In the genomic region with DNA sequence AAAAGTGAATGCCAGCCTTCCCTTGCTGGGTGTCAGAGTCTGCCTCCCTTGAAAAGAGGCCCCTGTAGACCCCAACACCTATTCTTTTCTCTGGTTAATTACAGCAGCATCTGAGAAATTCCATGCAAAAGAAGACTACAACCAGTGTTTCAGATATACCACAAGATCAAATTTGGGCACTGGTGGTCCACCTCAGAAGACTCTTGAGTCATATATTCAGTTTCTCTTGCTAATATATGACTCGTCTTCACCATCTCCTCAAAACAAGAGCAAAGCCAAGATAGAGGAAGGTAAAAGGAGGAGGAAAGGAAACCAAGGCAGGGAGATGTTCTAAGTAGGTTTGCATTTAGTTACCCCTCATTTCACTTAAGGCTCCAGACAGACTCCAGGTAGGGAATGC, we compare ENCODE assay signal across 17 cellular contexts.
DNase-seq lines count a peak whose midpoint lies in the region; ATAC-seq and TF ChIP-seq lines count a peak whose summit lies in the region.
"Had no signal": no experiment of that assay in that cellular context is flagged by ENCODE, and none has a peak within 500 bp of the region (broad histone marks: within the 10 kb centered on the region; RNA-seq: fewer than 3 reads in every experiment).

No MANE protein-coding gene starts in this region.

- no peaks in the 10 kb centered on the region for H4K20me1 ChIP-seq in hepatocyte (ENCODE audit: insufficient read depth, poor library complexity, severe bottlenecking)
- H4K20me1 ChIP-seq: BLaER1 treated with 17β-estradiol and CSF1 and Interleukin-3, amounts not matched to agents 10 nM and 100 nM had no signal

- no peak for DNase-seq in activated naive CD4-positive, alpha-beta T cell treated with anti-CD3 and anti-CD28 coated beads, Interleukin-2, amount 50 U/mL, for 72 hours (ENCODE audit: low spot score in 2 of 2)
- DNase-seq in activated naive CD4-positive, alpha-beta T cell treated with anti-CD3 and anti-CD28 coated beads for 36 hours, result no peak
- DNase-seq in hepatocyte (ENCODE audit: low spot score) (no peak), BE2C (no peak)
- DNase-seq in activated CD4-positive, alpha-beta memory T cell treated with anti-CD3 and anti-CD28 coated beads, Interleukin-2, amount 10 ng/mL, durations not matched to agents 7 days and 5 days, result no peak
- no peak for DNase-seq in CD4-positive, alpha-beta T cell
- DNase-seq: 8988T; CD8-positive, alpha-beta memory T cell; COR-L47; DMS 273 treated with DMSO at 0.1 percent for 48 hours; DMS53; DND-41; EL; GM23248 had no signal

- POLR2A ChIA-PET in activated CD4-positive, alpha-beta memory T cell treated with anti-CD3 and anti-CD28 coated beads, Interleukin-2, amount 10 ng/mL, durations not matched to agents 7 days and 5 days (lab: Charles Lee), result no interaction called here
- POLR2A ChIA-PET in CD4-positive, alpha-beta T cell (lab: Charles Lee), result no interaction called here

- H3K27ac Mint-ChIP-seq in activated naive CD4-positive, alpha-beta T cell treated with anti-CD3 and anti-CD28 coated beads, Interleukin-2, amount 50 U/mL, for 72 hours, result no peak overlapping the region
- H3K27ac Mint-ChIP-seq in activated naive CD4-positive, alpha-beta T cell treated with anti-CD3 and anti-CD28 coated beads for 36 hours, result no peak overlapping the region
- no peak overlapping the region for H3K27ac Mint-ChIP-seq in activated CD4-positive, alpha-beta memory T cell treated with anti-CD3 and anti-CD28 coated beads, Interleukin-2, amount 10 ng/mL, durations not matched to agents 7 days and 5 days
- no peak overlapping the region for H3K27ac Mint-ChIP-seq in CD4-positive, alpha-beta T cell

- peak; percentile 45 to 80 for ATAC-seq in activated naive CD4-positive, alpha-beta T cell treated with anti-CD3 and anti-CD28 coated beads, Interleukin-2, amount 50 U/mL, for 72 hours
- peak; percentile 65 for ATAC-seq in GM18868 (IDR thresholded peaks at IDR 0.05; ENCODE audit: unreplicated experiment)
- no peak for ATAC-seq in CD4-positive, alpha-beta T cell (ENCODE audit: poor library complexity)

- H3K27ac ChIP-seq in hepatocyte, result peak overlapping the region; percentile 5
- no peak overlapping the region for H3K27ac ChIP-seq in CD4-positive, alpha-beta T cell (ENCODE audit: low read depth, low read length)
- H3K27ac ChIP-seq: BLaER1 treated with 17β-estradiol and CSF1 and Interleukin-3, amounts not matched to agents 10 nM and 100 nM; GM23248 had no signal

- H3K4me3 ChIP-seq in hepatocyte (no peak overlapping the region), BE2C (ENCODE audit: low read depth, low read length) (no peak overlapping the region)
- H3K4me3 ChIP-seq: BLaER1 treated with 17β-estradiol and CSF1 and Interleukin-3, amounts not matched to agents 10 nM and 100 nM; GM23248; HAP-1 had no signal

- intact Hi-C loops in activated naive CD4-positive, alpha-beta T cell treated with anti-CD3 and anti-CD28 coated beads for 36 hours (cut with micrococcal nuclease), result no loop called here
- intact Hi-C loops in CD4-positive, alpha-beta T cell (cut with DNase I, micrococcal nuclease), result loop anchor here in 1 of 2 experiments (5.0 kb wide), 1 partner anchor 1781 kb away; no protein-coding TSS in a partner anchor

- H3K9me3 ChIP-seq in hepatocyte (ENCODE audit: low read depth) (no peaks in the 10 kb centered on the region), BE2C (no peaks in the 10 kb centered on the region)
- H3K9me3 ChIP-seq in CD4-positive, alpha-beta T cell (ENCODE audit: control insufficient read depth, low read length), result no peaks in the 10 kb centered on the region
- H3K9me3 ChIP-seq: BLaER1 treated with 17β-estradiol and CSF1 and Interleukin-3, amounts not matched to agents 10 nM and 100 nM; HAP-1 had no signal

- H3K4me1 Mint-ChIP-seq in activated naive CD4-positive, alpha-beta T cell treated with anti-CD3 and anti-CD28 coated beads for 36 hours (ENCODE audit: low read depth), result peaks cover 4% of the 10 kb centered on the region
- no peaks in the 10 kb centered on the region for H3K4me1 Mint-ChIP-seq in activated CD4-positive, alpha-beta memory T cell treated with anti-CD3 and anti-CD28 coated beads, Interleukin-2, amount 10 ng/mL, durations not matched to agents 7 days and 5 days
- H3K4me1 Mint-ChIP-seq in CD4-positive, alpha-beta T cell (ENCODE audit: low read depth), result no peaks in the 10 kb centered on the region
- H3K4me1 Mint-ChIP-seq: CD8-positive, alpha-beta memory T cell had no signal

- H3K4me2 ChIP-seq in hepatocyte, result no peak overlapping the region
- H3K4me2 ChIP-seq: BLaER1 treated with 17β-estradiol and CSF1 and Interleukin-3, amounts not matched to agents 10 nM and 100 nM had no signal

- H3K27me3 ChIP-seq in hepatocyte (no peaks in the 10 kb centered on the region), BE2C (no peaks in the 10 kb centered on the region)
- H3K27me3 ChIP-seq in CD4-positive, alpha-beta T cell (ENCODE audit: control insufficient read depth, insufficient read depth, low read length), result peaks cover 4% of the 10 kb centered on the region
- H3K27me3 ChIP-seq: BLaER1 treated with 17β-estradiol and CSF1 and Interleukin-3, amounts not matched to agents 10 nM and 100 nM had no signal

- no peak overlapping the region for H2AFZ ChIP-seq in hepatocyte
- H2AFZ ChIP-seq: GM23248 had no signal

- no peaks in the 10 kb centered on the region for H3K79me2 ChIP-seq in hepatocyte

- H3K36me3 ChIP-seq in hepatocyte (replicated peaks; ENCODE audit: insufficient read depth, low read depth) (no peaks in the 10 kb centered on the region), BE2C (no peaks in the 10 kb centered on the region)
- H3K36me3 ChIP-seq: BLaER1 treated with 17β-estradiol and CSF1 and Interleukin-3, amounts not matched to agents 10 nM and 100 nM; HAP-1 had no signal

- CTCF ChIA-PET in activated naive CD4-positive, alpha-beta T cell treated with anti-CD3 and anti-CD28 coated beads for 36 hours (lab: Charles Lee), result no interaction called here
- CTCF ChIA-PET in activated CD4-positive, alpha-beta memory T cell treated with anti-CD3 and anti-CD28 coated beads, Interleukin-2, amount 10 ng/mL, durations not matched to agents 7 days and 5 days (lab: Charles Lee), result no interaction called here
- CTCF ChIA-PET in CD4-positive, alpha-beta T cell (lab: Charles Lee), result no interaction called here

- no peaks in the 10 kb centered on the region for H3K4me1 ChIP-seq in hepatocyte (ENCODE audit: insufficient read depth)
- H3K4me1 ChIP-seq in BE2C, result no peaks in the 10 kb centered on the region
- H3K4me1 ChIP-seq: HAP-1 had no signal

- peaks cover 4% of the 10 kb centered on the region for H3K27me3 Mint-ChIP-seq in activated naive CD4-positive, alpha-beta T cell treated with anti-CD3 and anti-CD28 coated beads for 36 hours (ENCODE audit: low read depth)
- H3K27me3 Mint-ChIP-seq in activated CD4-positive, alpha-beta memory T cell treated with anti-CD3 and anti-CD28 coated beads, Interleukin-2, amount 10 ng/mL, durations not matched to agents 7 days and 5 days, result peaks cover 4% of the 10 kb centered on the region
- peaks cover 25% of the 10 kb centered on the region for H3K27me3 Mint-ChIP-seq in CD4-positive, alpha-beta T cell

- no peak for TF ChIP-seq CTCF in hepatocyte (IDR thresholded peaks at IDR 0.05; ENCODE audit: poor library complexity)
- TF ChIP-seq CTCF in CD4-positive, alpha-beta T cell (IDR thresholded peaks at IDR 0.05), result no peak
- TF ChIP-seq CTCF in BE2C (IDR thresholded peaks at IDR 0.05; ENCODE audit: low read depth, low read length), result no peak

- H3K4me3 Mint-ChIP-seq in activated naive CD4-positive, alpha-beta T cell treated with anti-CD3 and anti-CD28 coated beads for 36 hours, result no peak overlapping the region
- H3K4me3 Mint-ChIP-seq in activated CD4-positive, alpha-beta memory T cell treated with anti-CD3 and anti-CD28 coated beads, Interleukin-2, amount 10 ng/mL, durations not matched to agents 7 days and 5 days, result no peak overlapping the region
- no peak overlapping the region for H3K4me3 Mint-ChIP-seq in CD4-positive, alpha-beta T cell
- H3K4me3 Mint-ChIP-seq: CD8-positive, alpha-beta memory T cell had no signal

- no peaks in the 10 kb centered on the region for H3K36me3 Mint-ChIP-seq in activated naive CD4-positive, alpha-beta T cell treated with anti-CD3 and anti-CD28 coated beads, Interleukin-2, amount 50 U/mL, for 72 hours
- no peaks in the 10 kb centered on the region for H3K36me3 Mint-ChIP-seq in activated naive CD4-positive, alpha-beta T cell treated with anti-CD3 and anti-CD28 coated beads for 36 hours (ENCODE audit: low read depth)
- no peaks in the 10 kb centered on the region for H3K36me3 Mint-ChIP-seq in activated CD4-positive, alpha-beta memory T cell treated with anti-CD3 and anti-CD28 coated beads, Interleukin-2, amount 10 ng/mL, durations not matched to agents 7 days and 5 days (ENCODE audit: low read depth)
- no peaks in the 10 kb centered on the region for H3K36me3 Mint-ChIP-seq in CD4-positive, alpha-beta T cell (ENCODE audit: low read depth)
- H3K36me3 Mint-ChIP-seq: CD8-positive, alpha-beta memory T cell had no signal

- no peaks in the 10 kb centered on the region for H3K9me3 Mint-ChIP-seq in activated naive CD4-positive, alpha-beta T cell treated with anti-CD3 and anti-CD28 coated beads, Interleukin-2, amount 50 U/mL, for 72 hours
- H3K9me3 Mint-ChIP-seq in activated naive CD4-positive, alpha-beta T cell treated with anti-CD3 and anti-CD28 coated beads for 36 hours, result no peaks in the 10 kb centered on the region
- no peaks in the 10 kb centered on the region for H3K9me3 Mint-ChIP-seq in activated CD4-positive, alpha-beta memory T cell treated with anti-CD3 and anti-CD28 coated beads, Interleukin-2, amount 10 ng/mL, durations not matched to agents 7 days and 5 days
- H3K9me3 Mint-ChIP-seq in CD4-positive, alpha-beta T cell, result no peaks in the 10 kb centered on the region
- H3K9me3 Mint-ChIP-seq: CD8-positive, alpha-beta memory T cell had no signal

- WGBS in hepatocyte (ENCODE audit: low lambda C conversion rate, missing lambda C conversion rate), result 25% methylated on average over 1 of the region's 1 CpG

- H3K9me2 ChIP-seq in hepatocyte (replicated peaks; ENCODE audit: insufficient read depth), result no peaks in the 10 kb centered on the region
